Comparison of ENCODE assay signal across 18 cellular contexts in genomic region chr3:101171797-101172196, GRCh38.
"Had no signal": no experiment of that assay in that cellular context is flagged by ENCODE, and none has a peak within 500 bp of the region (broad histone marks: within the 10 kb centered on the region; RNA-seq: fewer than 3 reads in every experiment).

No MANE protein-coding gene starts in this region.

- H3K27me3 ChIP-seq: brain microvascular endothelial cell, esophagus squamous epithelium, left lung, pancreas had no signal

- H3K9me3 ChIP-seq: esophagus squamous epithelium, left lung, pancreas had no signal

- ATAC-seq: left lung; naive thymus-derived CD8-positive, alpha-beta T cell; pancreas; SK-N-SH treated with all-trans-retinoic acid at 6 μM for 48 hours had no signal

- H3K4me1 Mint-ChIP-seq: memory B cell; naive thymus-derived CD8-positive, alpha-beta T cell had no signal

- H3K27ac ChIP-seq: brain microvascular endothelial cell, esophagus squamous epithelium, left lung, pancreas, WERI-Rb-1 had no signal

- H3K36me3 ChIP-seq: brain microvascular endothelial cell, esophagus squamous epithelium, left lung, pancreas, WERI-Rb-1 had no signal

- H3K36me3 Mint-ChIP-seq: activated naive CD8-positive, alpha-beta T cell treated with anti-CD3 and anti-CD28 coated beads, Interleukin-2, amount 10 ng/mL, durations not matched to agents 7 days and 5 days; memory B cell; naive thymus-derived CD8-positive, alpha-beta T cell had no signal

- H3K4me3 Mint-ChIP-seq: activated naive CD8-positive, alpha-beta T cell treated with anti-CD3 and anti-CD28 coated beads, Interleukin-2, amount 10 ng/mL, durations not matched to agents 7 days and 5 days; memory B cell; naive thymus-derived CD8-positive, alpha-beta T cell had no signal

- H3K4me3 ChIP-seq: esophagus squamous epithelium, left lung, pancreas had no signal

- H3K4me1 ChIP-seq: left lung, pancreas had no signal

- DNase-seq: activated CD4-positive, alpha-beta T cell treated with anti-CD3 and anti-CD28 coated beads for 4 hours; activated gamma-delta T cell; activated naive CD8-positive, alpha-beta T cell treated with anti-CD3 and anti-CD28 coated beads, Interleukin-2, amount 10 ng/mL, durations not matched to agents 7 days and 5 days; anterior cingulate cortex; brain microvascular endothelial cell; effector CD8-positive, alpha-beta T cell; esophagus squamous epithelium; hippocampal formation; left lung; naive thymus-derived CD8-positive, alpha-beta T cell; pancreas; SHP77 treated with DMSO at 0.1 percent for 48 hours; stimulated activated CD4-positive, alpha-beta T cell treated with anti-CD3 and anti-CD28 coated beads, Interleukin-12 subunit alpha, Interleukin-12 subunit beta, amount 100 ng/mL, for 4 hours; stimulated activated CD4-positive, alpha-beta T cell treated with anti-CD3 and anti-CD28 coated beads, Interleukin-2, amount 100 ng/mL, for 48 hours; T-helper 1 cell; WERI-Rb-1 had no signal

- H3K27ac Mint-ChIP-seq: activated naive CD8-positive, alpha-beta T cell treated with anti-CD3 and anti-CD28 coated beads, Interleukin-2, amount 10 ng/mL, durations not matched to agents 7 days and 5 days; memory B cell; naive thymus-derived CD8-positive, alpha-beta T cell had no signal

- H3K27me3 Mint-ChIP-seq: activated naive CD8-positive, alpha-beta T cell treated with anti-CD3 and anti-CD28 coated beads, Interleukin-2, amount 10 ng/mL, durations not matched to agents 7 days and 5 days had no signal
